Comparison of ENCODE assay signal across 8 cellular contexts in the genomic region with DNA sequence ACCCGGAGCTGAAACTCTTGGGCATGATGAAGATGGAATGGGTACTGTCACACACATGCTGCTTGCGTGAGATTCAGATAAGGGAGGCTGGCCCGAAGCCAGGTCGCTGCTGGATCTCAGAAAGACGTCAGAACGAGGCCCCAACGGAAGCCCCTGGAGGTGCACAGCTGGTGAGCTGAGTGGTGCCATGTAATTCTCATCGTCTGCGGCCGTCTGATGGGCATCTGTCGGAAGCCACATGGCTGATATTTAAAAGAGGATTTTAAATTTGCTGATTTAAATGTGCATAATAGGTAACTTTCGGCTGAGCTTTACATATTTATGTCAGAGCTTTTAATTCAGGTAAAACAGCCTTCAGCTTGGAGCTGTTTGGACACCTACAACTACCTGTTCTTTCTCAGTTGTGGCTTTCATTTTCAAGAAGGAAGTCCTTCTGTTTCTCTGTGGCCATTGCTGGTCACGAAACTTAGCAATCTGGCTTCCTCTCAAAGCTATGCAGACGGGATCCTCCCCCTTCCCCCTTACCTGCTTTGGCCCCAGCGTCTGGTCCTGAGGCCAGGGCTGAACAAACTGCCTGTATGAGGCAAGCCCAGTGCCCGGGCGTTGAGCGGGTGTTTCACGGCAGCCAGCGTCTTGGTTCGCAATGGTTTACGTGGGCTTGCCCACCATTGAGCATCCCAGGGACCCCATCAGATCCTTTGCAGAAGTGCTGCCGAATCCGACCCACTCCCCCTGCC. TPM values are rescaled to one million over a fixed set of nuclear protein-coding genes. Genes with fewer than 3 reads are reported as not detected.
DNase-seq lines count a peak whose midpoint lies in the region; ATAC-seq and TF ChIP-seq lines count a peak whose summit lies in the region.
"Had no signal": no experiment of that assay in that cellular context is flagged by ENCODE, and none has a peak within 500 bp of the region (broad histone marks: within the 10 kb centered on the region; RNA-seq: fewer than 3 reads in every experiment).

No MANE protein-coding gene starts in this region.

- WGBS in adrenal gland, 4 donors = 48 to 61% (median 53%) methylated on average over 20 to 24 of the region's 24 CpGs
- WGBS in lung, 2 donors = 14 to 30% methylated on average over 24 of the region's 24 CpGs

- H3K27me3 ChIP-seq in adrenal gland (no peaks in the 10 kb centered on the region), lung (ENCODE audit: control insufficient read depth, insufficient read depth) (no peaks in the 10 kb centered on the region)

- no peaks in the 10 kb centered on the region for H3K36me3 ChIP-seq in adrenal gland (replicated peaks in 1 of 2)
- peaks cover 0 to 4% of the 10 kb centered on the region in 2 donors for H3K36me3 ChIP-seq in lung (ENCODE audit: control insufficient read depth in 2 of 2, insufficient read depth in 2 of 2, low read length in 2 of 2)

- H3K4me1 ChIP-seq in adrenal gland (replicated peaks in 1 of 2) = peaks cover 22 to 40% of the 10 kb centered on the region in 2 donors
- H3K4me1 ChIP-seq in lung (ENCODE audit: control insufficient read depth in 2 of 2, insufficient read depth in 2 of 2, low read length in 2 of 2) = peaks cover 0 to 40% of the 10 kb centered on the region in 2 donors

- H3K9me3 ChIP-seq in adrenal gland (replicated peaks in 1 of 3) = no peaks in the 10 kb centered on the region
- H3K9me3 ChIP-seq in lung (ENCODE audit: control insufficient read depth in 2 of 2, insufficient read depth in 1 of 2, low read length in 1 of 2) = no peaks in the 10 kb centered on the region

- TF ChIP-seq CTCF in adrenal gland (IDR thresholded peaks at IDR 0.05) (no peak), lung (IDR thresholded peaks at IDR 0.05; ENCODE audit: control extremely low read depth, extremely low read depth) (no peak)

- DNase-seq in T follicular helper cell (ENCODE audit: low read depth) (peak; percentile 86), adrenal gland (peak; percentile 53 to 91 (median 79)), lung (ENCODE audit: low spot score) (peak; percentile 50), DMS79 treated with DMSO at 0.1 percent for 48 hours (lab: John Stamatoyannopoulos, UW) (no peak)
- peak; percentile 47 to 62 for DNase-seq in stimulated activated CD8-positive, alpha-beta memory T cell treated with anti-CD3 and anti-CD28 coated beads, Interleukin-7, amount 100 ng/mL, for 1 hour (ENCODE audit: low read depth in 2 of 2)

- TF ChIP-seq POLR2A in adrenal gland (IDR thresholded peaks at IDR 0.05) = no peak

- H3K4me3 ChIP-seq in adrenal gland (no peak overlapping the region), lung (no peak overlapping the region)

- intact Hi-C loops in adrenal gland (cut with DNase I) = no loop called here

- ATAC-seq in GM19395 (IDR thresholded peaks at IDR 0.05; ENCODE audit: unreplicated experiment) = peak; percentile 73
- ATAC-seq in HG03432 (IDR thresholded peaks at IDR 0.05; ENCODE audit: unreplicated experiment) = peak; percentile 63
- no peak for ATAC-seq in lung (ENCODE audit: insufficient read depth, low FRiP score)

- H3K27ac ChIP-seq in adrenal gland (peak overlapping the region; percentile 69 to 99 (median 95)), lung (ENCODE audit: low read depth in 1 of 2, low read length in 1 of 2) (peak overlapping the region; percentile 66 to 97)

RNA-seq across cellular contexts. Expression of gene SLCO4A1, which starts 9.2 kb away (rescaled TPM):
- total RNA-seq in adrenal gland = 1 to 10 TPM; 2.4 to 8.6 (median 4.9) TPM
- 10 to 100 TPM in 2 of 3 donors, 1 to 10 TPM in 1; 2.9 to 27.0 (median 20.7) TPM for polyA plus RNA-seq in adrenal gland
- total RNA-seq in lung = 10 to 100 TPM in 1 of 2 donors, 1 to 10 TPM in 1; 4.7 to 49.6 TPM
- polyA plus RNA-seq in lung = 100 to 1,000 TPM in 1 of 2 donors, 10 to 100 TPM in 1; 35.3 to 152 TPM

RNA-seq across cellular contexts. Expression of gene NTSR1, which starts 57.2 kb away (rescaled TPM):
- total RNA-seq in adrenal gland = under 1 TPM in 2 of 8 donors, not detected in 6; 0.11 to 0.14 TPM
- polyA plus RNA-seq in adrenal gland = under 1 TPM in 1 of 3 donors, not detected in 2; 0.03 TPM
- total RNA-seq in lung = 1 to 10 TPM in 1 of 2 donors, under 1 TPM in 1; 0.46 to 1.1 TPM
- 1 to 10 TPM in 1 of 2 donors, under 1 TPM in 1; 0.02 to 3.7 TPM for polyA plus RNA-seq in lung
- total RNA-seq: epithelial cell of proximal tubule had no signal
